ENCODE assay signal across 8 cellular contexts in the genomic region with DNA sequence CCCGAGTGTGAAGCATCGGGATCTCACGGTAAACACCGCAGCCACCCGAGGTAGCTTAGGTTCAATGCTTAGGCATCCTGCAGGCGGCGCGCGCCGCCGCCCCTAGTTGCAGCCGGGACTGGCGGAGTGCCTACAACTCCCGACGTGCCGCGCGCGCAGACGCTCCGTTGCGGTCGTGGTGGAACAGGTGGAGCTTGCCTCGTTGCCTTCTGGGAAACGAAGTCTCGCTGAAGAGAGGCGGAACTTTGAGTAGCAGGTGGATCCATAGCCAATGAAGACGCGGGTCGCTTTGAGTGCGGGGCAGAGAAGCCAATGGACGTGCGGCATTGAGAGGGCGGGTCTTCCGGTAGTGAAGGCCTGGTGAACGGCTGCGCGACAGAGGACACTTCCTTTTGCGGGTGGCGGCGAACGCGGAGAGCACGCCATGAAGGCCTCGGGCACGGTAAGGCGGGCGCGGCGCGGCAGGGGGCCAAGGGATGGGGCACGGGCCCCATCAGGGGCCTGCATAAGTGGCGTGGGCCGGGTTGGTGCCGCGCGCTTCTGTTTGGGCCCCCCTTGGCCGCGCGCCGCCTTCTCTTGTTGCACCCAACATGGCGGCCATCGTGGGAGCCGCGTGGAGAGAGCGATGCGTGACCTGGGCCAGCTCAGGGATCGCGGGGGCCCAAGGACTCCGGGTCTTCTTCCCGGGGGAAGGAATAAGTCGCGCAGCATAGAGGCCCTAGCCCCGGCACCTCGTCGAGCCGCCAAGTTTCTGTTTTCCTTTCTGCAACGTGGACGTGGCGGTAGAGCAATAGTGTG. TPM values are rescaled to one million over a fixed set of nuclear protein-coding genes. Genes with fewer than 3 reads are reported as not detected.
DNase-seq lines count a peak whose midpoint lies in the region; ATAC-seq and TF ChIP-seq lines count a peak whose summit lies in the region.

Gene RPL18A, plus strand, starts transcription at position 378 of the 798 bp plus-strand sequence. Its CDS starts 47 bp downstream, at position 425.

- H4K91ac ChIP-seq in IMR-90 (ENCODE audit: insufficient read depth, low read depth, low read length) = peak within 1 kb of the TSS; percentile 79

- TF ChIP-seq POLR2A in IMR-90 (IDR thresholded peaks at IDR 0.05; ENCODE audit: low read depth, low read length) = peak; percentile 98

- TSS peak; percentile 71 for BruUV-seq in IMR-90 (replicated peaks; lab: Mats Ljungman, UMichigan)

- H2BK20ac ChIP-seq in IMR-90 (ENCODE audit: low read depth, low read length) = no peak within 1 kb of the TSS

- WGBS in IMR-90 (ENCODE audit: extremely low coverage in 2 of 2, insufficient read length in 1 of 2), 2 experiments = 0% methylated on average over 68 of the region's 80 CpGs; no CpG with 5 or more reads in 1 of the 2 experiments

- H3K56ac ChIP-seq in IMR-90 (ENCODE audit: extremely low read depth, insufficient read depth, low read length) = peak within 1 kb of the TSS; percentile 91

- ATAC-seq in GM21526 (IDR thresholded peaks at IDR 0.05; ENCODE audit: low FRiP score, unreplicated experiment) (peak; percentile 80), IMR-90 (ENCODE audit: low read depth) (peak; percentile 93), mucosa of descending colon (peak; percentile 94)

- peak within 1 kb of the TSS; percentile 99 for H2AK5ac ChIP-seq in IMR-90 (ENCODE audit: low read depth, low read length)

- peak within 1 kb of the TSS; percentile 81 to 94 for H4K8ac ChIP-seq in IMR-90 (ENCODE audit: low read depth in 2 of 2, low read length in 2 of 2)

- peak within 1 kb of the TSS; percentile 31 for H2BK5ac ChIP-seq in IMR-90 (ENCODE audit: low read depth, low read length, poor library complexity, severe bottlenecking)

- peaks cover 4% of the 10 kb centered on the region; the same call in 1 of the 2 replicates for H3K9me1 ChIP-seq in IMR-90 (ENCODE audit: insufficient read depth, low read length)

- TF ChIP-seq RAD21 in IMR-90 (IDR thresholded peaks at IDR 0.05; ENCODE audit: low read length) = peak; percentile 60

- H2AK9ac ChIP-seq in IMR-90 (replicated peaks; ENCODE audit: low read depth, low read length, poor library complexity) = peak within 1 kb of the TSS; percentile 98

- peaks cover 12 to 44% of the 10 kb centered on the region in 2 experiments; a peak in 3 of 4 replicates for H3K79me1 ChIP-seq in IMR-90 (ENCODE audit: low read depth in 1 of 2, low read length in 2 of 2)

- H3K14ac ChIP-seq in IMR-90 (replicated peaks; ENCODE audit: low read depth, low read length) = peak within 1 kb of the TSS; percentile 98

- in situ Hi-C loops in IMR-90 (cut with MboI; ENCODE audit: low sequenced_read_pairs) = loop anchor here (10.0 kb wide), 2 partner anchors 155 to 405 kb away; no protein-coding TSS in a partner anchor

- H3K4me1 ChIP-seq in IMR-90 (ENCODE audit: control insufficient read depth, insufficient read depth, low read length) = peaks cover 7% of the 10 kb centered on the region
- H3K4me1 ChIP-seq in mucosa of descending colon (ENCODE audit: low read depth) = peaks cover 39% of the 10 kb centered on the region

- H3K4me3 ChIP-seq in IMR-90 (ENCODE audit: insufficient read depth, low read depth, low read length) (peak within 1 kb of the TSS; percentile 71), epithelial cell of esophagus (ENCODE audit: low read length) (peak within 1 kb of the TSS; percentile 100), mucosa of descending colon (peak within 1 kb of the TSS; percentile 89)

- no peaks in the 10 kb centered on the region for H3K27me3 ChIP-seq in IMR-90 (ENCODE audit: control insufficient read depth, insufficient read depth, low read length)

- H3K9ac ChIP-seq in IMR-90 (ENCODE audit: low read depth, low read length) = peak within 1 kb of the TSS; percentile 98

- H2BK15ac ChIP-seq in IMR-90 (ENCODE audit: low read depth, low read length) = no peak within 1 kb of the TSS

- H3K27ac ChIP-seq in IMR-90 (ENCODE audit: insufficient read depth, low read length) = peak within 1 kb of the TSS; percentile 36

- H2BK120ac ChIP-seq in IMR-90 (ENCODE audit: low read depth, low read length) = peak within 1 kb of the TSS; percentile 35; the same call in 1 of the 2 replicates

- dilution Hi-C loops in IMR-90 (cut with HindIII; ENCODE audit: low sequenced_read_pairs, unreplicated experiment) = no loop called here

- DNase-seq in DMS114 treated with DMSO at 0.1 percent for 48 hours (lab: John Stamatoyannopoulos, UW; ENCODE audit: unreplicated experiment) (peak; percentile 99), IMR-90 (peak; percentile 100), OCI-M1 (lab: John Stamatoyannopoulos, UW) (peak; percentile 99), activated T-cell treated with anti-CD3 and anti-CD28 coated beads for 4 hours (peak; percentile 96), epithelial cell of esophagus (ENCODE audit: low read depth) (peak; percentile 100), mucosa of descending colon (peak; percentile 98 to 99 (median 99))
- peak; percentile 94 to 99 for DNase-seq in stimulated activated CD8-positive, alpha-beta memory T cell treated with anti-CD3 and anti-CD28 coated beads, Interleukin-4, amount 100 ng/mL, for 4 hours (ENCODE audit: low read depth in 2 of 2, low spot score in 1 of 2)

- intact Hi-C loops in IMR-90 (cut with micrococcal nuclease) (loop anchor here (1.0 to 10.0 kb wide), 6 partner anchors 73 to 462 kb away; no protein-coding TSS in a partner anchor), mucosa of descending colon (cut with DNase I, micrococcal nuclease) (loop anchor here (2.0 to 10.0 kb wide), 3 partner anchors 65 to 155 kb away; partner anchors contain the start of genes B3GNT3 (in 1 of the 2) and CCDC124 (in 1 of the 2))

- H4K20me1 ChIP-seq in IMR-90 (ENCODE audit: insufficient read depth, low read length) = peaks cover 50% of the 10 kb centered on the region

- CTCF ChIA-PET in IMR-90 (lab: Yijun Ruan, JAX) = interaction anchor here (0.6 to 2.7 kb wide), 7 partner anchors 18 to 655 kb away, joined by 3 to 15 read pairs (median 4); partner anchors contain the start of gene CCDC124

- TF ChIP-seq CTCF in IMR-90 (conservative IDR thresholded peaks at IDR 0.05; ENCODE audit: low read depth, low read length) (peak; percentile 95), epithelial cell of esophagus (IDR thresholded peaks at IDR 0.05; ENCODE audit: insufficient read depth, low read depth, low read length, missing control alignments) (peak; percentile 83), mucosa of descending colon (IDR thresholded peaks at IDR 0.05) (peak; percentile 78)

- H3K4me2 ChIP-seq in IMR-90 (ENCODE audit: low read depth, low read length) = peak within 1 kb of the TSS; percentile 98

- peak within 1 kb of the TSS; percentile 44 for H4K5ac ChIP-seq in IMR-90 (ENCODE audit: low read depth, low read length)

- peak within 1 kb of the TSS; percentile 99 for H2AFZ ChIP-seq in IMR-90 (replicated peaks; ENCODE audit: low read length, poor library complexity)

- H3K36me3 ChIP-seq in IMR-90 (ENCODE audit: control insufficient read depth, insufficient read depth, low read length) (peaks cover 35% of the 10 kb centered on the region), mucosa of descending colon (ENCODE audit: low read depth) (peaks cover 5% of the 10 kb centered on the region)

- POLR2A ChIA-PET in IMR-90 (lab: Charles Lee; ENCODE audit: unreplicated experiment) = interaction anchor here (0.5 to 1.8 kb wide), 6 partner anchors 73 to 1123 kb away, joined by 3 to 12 read pairs (median 4); partner anchors contain the start of gene CCDC124

- H3K23ac ChIP-seq in IMR-90 (ENCODE audit: low read depth, low read length) = peak within 1 kb of the TSS; percentile 99

- H3K18ac ChIP-seq in IMR-90 (ENCODE audit: low read depth, low read length) = no peak within 1 kb of the TSS

- H3K4ac ChIP-seq in IMR-90 (ENCODE audit: low read depth, low read length) = peak within 1 kb of the TSS; percentile 97

- H3K9me3 ChIP-seq in IMR-90 (ENCODE audit: control insufficient read depth, insufficient read depth, low read length) (no peaks in the 10 kb centered on the region), mucosa of descending colon (no peaks in the 10 kb centered on the region)

TF ChIP-seq in IMR-90, 13 proteins besides CTCF, POLR2A, EP300 and RAD21:
- TF ChIP-seq FOS (IDR thresholded peaks at IDR 0.05; ENCODE audit: low read depth, low read length) (peak; percentile 49; the same call in 1 of the 2 replicates), RFX5 (IDR thresholded peaks at IDR 0.05; ENCODE audit: low read depth, low read length) (no peak), MXI1 (IDR thresholded peaks at IDR 0.05; ENCODE audit: borderline replicate concordance, low read depth, low read length) (peak; percentile 75; the same call in 1 of the 2 replicates), SMC3 (IDR thresholded peaks at IDR 0.05; ENCODE audit: low read depth, low read length) (peak; percentile 72), CHD1 (IDR thresholded peaks at IDR 0.05; ENCODE audit: low read depth, low read length) (no peak), USF2 (IDR thresholded peaks at IDR 0.05; ENCODE audit: low read depth, low read length) (peak; percentile 43; the same call in 1 of the 2 replicates), RCOR1 (IDR thresholded peaks at IDR 0.05; ENCODE audit: insufficient replicate concordance, low read length) (no peak)

RNA-seq across cellular contexts. Expression of gene RPL18A, which starts in this region (rescaled TPM):
- total RNA-seq in IMR-90 (2012; rRNA removed) (1,241 and 1,351 TPM in 2 replicates), mucosa of descending colon (1,000 to 10,000 TPM; 1,368 to 1,650 (median 1,462) TPM)
- polyA plus RNA-seq in IMR-90 (2012; rRNA removed) = 1,735 and 2,064 TPM in 2 replicates
- 2,837 and 3,553 TPM in 2 replicates for polyA plus RNA-seq in IMR-90 (2012; cell fraction: cytosol; rRNA removed)
- 759 and 888 TPM in 2 replicates for polyA plus RNA-seq in IMR-90 (2012; cell fraction: nucleus; rRNA removed; ENCODE audit: low replicate concordance)

Comparison
In these comparisons a context has a peak if more than half of its experiments do, and no peak if none do; other contexts are left out.
1. Peak in every context shown above with its lines: DNase-seq, ATAC-seq, H3K4me3 ChIP-seq and H3K27ac ChIP-seq.